1 cellular context compared by ENCODE assay signal in genomic region chr16:1929105-1929504, GRCh38.
TF ChIP-seq lines count a peak whose summit lies in the region.

No MANE protein-coding gene starts in this region.

TF ChIP-seq in endothelial cell of umbilical vein, 7 proteins besides CTCF, POLR2A, EP300 and RAD21 (continued from another document):
- TF ChIP-seq MAX (IDR thresholded peaks at IDR 0.05; ENCODE audit: insufficient read depth, insufficient read length) (no peak), FOS (IDR thresholded peaks at IDR 0.05; ENCODE audit: borderline replicate concordance, insufficient read depth, low read length) (no peak), JUN (IDR thresholded peaks at IDR 0.05; ENCODE audit: borderline replicate concordance, insufficient read depth, insufficient read length, low read depth) (no peak), MYC (IDR thresholded peaks at IDR 0.05; ENCODE audit: low read depth, low read length) (no peak), GATA2 (IDR thresholded peaks at IDR 0.05; ENCODE audit: insufficient read depth, insufficient read length, low read depth, low read length) (no peak)
